Comparison of ENCODE assay signal across 12 cellular contexts in the genomic region with DNA sequence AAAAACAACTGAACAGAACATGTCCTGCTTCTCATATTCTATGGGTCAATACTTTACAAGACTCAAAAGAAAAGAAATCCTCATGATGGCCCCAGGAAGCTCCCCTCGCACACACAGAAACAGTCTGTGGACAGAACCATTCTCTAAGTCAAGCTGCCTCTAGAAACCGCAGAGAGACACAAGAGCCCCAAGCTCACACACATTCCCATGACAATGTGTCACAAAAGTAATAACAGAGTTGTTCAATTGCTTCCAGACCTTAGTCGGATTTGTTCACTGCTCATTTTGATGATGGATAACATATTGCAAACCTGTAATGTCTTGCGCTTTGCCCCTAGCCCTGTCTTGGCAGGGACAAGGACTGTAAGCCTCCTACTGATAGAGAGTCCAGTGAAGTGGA.
DNase-seq lines count a peak whose midpoint lies in the region; ATAC-seq, FAIRE-seq and TF ChIP-seq lines count a peak whose summit lies in the region.
"Had no signal": no experiment of that assay in that cellular context is flagged by ENCODE, and none has a peak within 500 bp of the region (broad histone marks: within the 10 kb centered on the region; RNA-seq: fewer than 3 reads in every experiment).

No MANE protein-coding gene starts in this region.

- no peak overlapping the region for H3K18ac ChIP-seq in H9 (ENCODE audit: insufficient read length, low read depth, low read length)

- no peak overlapping the region for H3K14ac ChIP-seq in H9 (ENCODE audit: insufficient read depth, low read length)

- H3K9ac ChIP-seq in H9 (ENCODE audit: extremely low read depth, insufficient read length, low read length) (no peak overlapping the region), GM12878 (ENCODE audit: control insufficient read depth, insufficient read depth, low read length) (no peak overlapping the region)

- H3K9me3 ChIP-seq in H9 (ENCODE audit: control insufficient read depth, low read depth, low read length) (no peaks in the 10 kb centered on the region), GM12878 (replicated peaks; ENCODE audit: control insufficient read depth, insufficient read depth, low read length) (no peaks in the 10 kb centered on the region), mesodermal cell (ENCODE audit: control insufficient read depth, low read length) (no peaks in the 10 kb centered on the region)
- H3K9me3 ChIP-seq: MG63 had no signal

- no peak overlapping the region for H2BK20ac ChIP-seq in H9 (ENCODE audit: low read depth, low read length, poor library complexity, severe bottlenecking)

- H3K79me1 ChIP-seq in H9 (ENCODE audit: insufficient read depth, low read depth, low read length, poor library complexity, severe bottlenecking) = no peaks in the 10 kb centered on the region

- H3K23me2 ChIP-seq in H9 (ENCODE audit: insufficient read length, low read depth, low read length, poor library complexity, severe bottlenecking) = no peaks in the 10 kb centered on the region

- POLR2A ChIA-PET in GM12878 (lab: Charles Lee) = no interaction called here

- H4K20me1 ChIP-seq in H9 (ENCODE audit: control insufficient read depth, insufficient read depth, insufficient read length) (no peaks in the 10 kb centered on the region), GM12878 (ENCODE audit: control insufficient read depth, insufficient read depth) (no peaks in the 10 kb centered on the region)

- no peak for FAIRE-seq in GM12878 (lab: Jason Lieb, UNC)

- TF ChIP-seq POLR2A in GM12878 (IDR thresholded peaks at IDR 0.05; ENCODE audit: low read depth, low read length) = no peak

- H2BK15ac ChIP-seq in H9 (ENCODE audit: low read depth, low read length) = no peak overlapping the region

- intact Hi-C loops in GM12878 (cut with micrococcal nuclease; ENCODE audit: unreplicated experiment) = no loop called here

- SMC1A ChIA-PET in GM12878 (lab: Charles Lee; ENCODE audit: uncharacterized antibody, unreplicated experiment) = interaction anchor here (0.6 to 1.5 kb wide), 5 partner anchors 8 to 1296 kb away, joined by 3 to 5 read pairs (median 3); no protein-coding TSS in a partner anchor

- no peak overlapping the region for H4K8ac ChIP-seq in H9 (replicated peaks; ENCODE audit: insufficient read length, low read depth, low read length)

- no peaks in the 10 kb centered on the region for H3K27me3 Mint-ChIP-seq in H9 (ENCODE audit: low read depth)

- CTCF ChIA-PET in GM12878 (lab: Yijun Ruan, JAX) = interaction anchor here (0.9 to 2.0 kb wide), 3 partner anchors 21 to 110 kb away, joined by 3 to 13 read pairs (median 7); no protein-coding TSS in a partner anchor

- no peak overlapping the region for H3K4me3 ChIP-seq in GM12878
- no peak overlapping the region for H3K4me3 ChIP-seq in mesodermal cell (ENCODE audit: extremely low read depth, insufficient read depth, low read length, poor library complexity, severe bottlenecking)
- H3K4me3 ChIP-seq: MG63 had no signal

- TF ChIP-seq EP300 in GM12878 (IDR thresholded peaks at IDR 0.05; ENCODE audit: borderline replicate concordance in 1 of 2, control insufficient read depth in 1 of 2, low read depth in 2 of 2, low read length in 2 of 2) = no peak

- H3T11ph ChIP-seq in H9 (ENCODE audit: low read length) = no peak overlapping the region

- H3K4me1 ChIP-seq in H9 (ENCODE audit: insufficient read depth, low read length) (no peaks in the 10 kb centered on the region), GM12878 (ENCODE audit: control insufficient read depth, insufficient read depth, low read length) (no peaks in the 10 kb centered on the region), mesodermal cell (ENCODE audit: control insufficient read depth, insufficient read depth, low read length, poor library complexity, severe bottlenecking) (peaks cover 14% of the 10 kb centered on the region)

- BruUV-seq in GM12878 (replicated peaks; lab: Mats Ljungman, UMichigan) = no TSS peak

- no peak overlapping the region for H2BK120ac ChIP-seq in H9 (ENCODE audit: low read depth, low read length, poor library complexity, severe bottlenecking)

- peaks cover 1% of the 10 kb centered on the region; the same call in 1 of the 2 replicates for H3K79me2 ChIP-seq in H9 (ENCODE audit: insufficient read depth, low read length)
- H3K79me2 ChIP-seq in GM12878 (ENCODE audit: control insufficient read depth, insufficient read depth, low read length) = no peaks in the 10 kb centered on the region

- no peak overlapping the region for H4K5ac ChIP-seq in H9 (ENCODE audit: insufficient read length, low read depth, low read length)

- H3K27ac ChIP-seq in H9 (ENCODE audit: insufficient read length, low read depth, low read length) (no peak overlapping the region), GM12878 (ENCODE audit: control insufficient read depth, insufficient read depth) (no peak overlapping the region), mesodermal cell (ENCODE audit: low read depth, low read length, severe bottlenecking) (peak overlapping the region; percentile 2)

- H3K27me3 ChIP-seq in H9 (ENCODE audit: insufficient read depth, low read length) (no peaks in the 10 kb centered on the region; the same call in 1 of the 2 replicates), GM12878 (replicated peaks in 1 of 2; ENCODE audit: control insufficient read depth in 2 of 2, insufficient read depth in 2 of 2, low read length in 1 of 2) (no peaks in the 10 kb centered on the region)
- H3K27me3 ChIP-seq: MG63 had no signal

- in situ Hi-C loops in GM12878 (cut with MboI) = no loop called here

- H3K36me3 ChIP-seq in GM12878 (ENCODE audit: control insufficient read depth in 2 of 2, insufficient read depth in 2 of 2, low read length in 1 of 2) = no peaks in the 10 kb centered on the region
- peaks cover 46% of the 10 kb centered on the region for H3K36me3 ChIP-seq in mesodermal cell (ENCODE audit: control insufficient read depth, insufficient read depth, low read length)

- no peak overlapping the region for H2BK5ac ChIP-seq in H9 (ENCODE audit: insufficient read length, low read length)

- H3K23ac ChIP-seq in H9 (ENCODE audit: insufficient read length, low read depth, low read length) = no peak overlapping the region

- H2BK12ac ChIP-seq in H9 (ENCODE audit: insufficient read length, low read depth, low read length) = no peak overlapping the region

- no peak overlapping the region for H3K56ac ChIP-seq in H9 (ENCODE audit: insufficient read length, low read depth, low read length)

- no CpG with 5 or more reads among the region's 4 CpGs for WGBS in H9 (ENCODE audit: extremely low coverage, insufficient read length, low lambda C conversion rate)
- WGBS in GM12878 (ENCODE audit: insufficient coverage, insufficient replicate concordance, low lambda C conversion rate, missing lambda C conversion rate) = 67% methylated on average over 4 of the region's 4 CpGs
- WGBS in mesodermal cell (ENCODE audit: insufficient coverage in 2 of 2), 2 experiments = 83 to 100% methylated on average over 2 of the region's 4 CpGs

- H2AFZ ChIP-seq in H9 (ENCODE audit: low read length) (no peak overlapping the region), GM12878 (ENCODE audit: control insufficient read depth, low read depth, low read length) (no peak overlapping the region)

- no peak for TF ChIP-seq CTCF in H9 (conservative IDR thresholded peaks at IDR 0.05)
- no peak for TF ChIP-seq CTCF in GM12878 (IDR thresholded peaks at IDR 0.05 in 2 of 3, conservative IDR thresholded peaks at IDR 0.05 in 1 of 3; ENCODE audit: control insufficient read depth in 2 of 3, extremely low read depth in 1 of 3, insufficient read depth in 1 of 3, low read depth in 3 of 3, low read length in 3 of 3)

- peaks cover 17 to 59% (median 20%) of the 10 kb centered on the region in 3 experiments; a peak in 6 of 7 replicates for H3K36me3 Mint-ChIP-seq in H9 (ENCODE audit: insufficient read depth in 1 of 3, low read depth in 3 of 3)

- no peak overlapping the region for H2AK5ac ChIP-seq in H9 (ENCODE audit: insufficient read length, low read length)

- H3K4me2 ChIP-seq in H9 (ENCODE audit: insufficient read depth, insufficient read length, low read length) (no peak overlapping the region), GM12878 (ENCODE audit: control insufficient read depth, insufficient read depth) (no peak overlapping the region)

- ATAC-seq in GM12878 (peak; percentile 23; the same call in 2 of the 3 replicates), HG03139 (IDR thresholded peaks at IDR 0.05; ENCODE audit: unreplicated experiment) (no peak), GM19328 (IDR thresholded peaks at IDR 0.05; ENCODE audit: unreplicated experiment) (no peak)

- DNase-seq in H9 (no peak), GM12878 (ENCODE audit: low read depth, low spot score) (no peak), stromal cell of bone marrow (ENCODE audit: low read depth) (peak; percentile 76), amygdala (lab: John Stamatoyannopoulos, UW) (no peak), DMS53 treated with DMSO at 0.1 percent for 48 hours (lab: John Stamatoyannopoulos, UW; ENCODE audit: unreplicated experiment) (no peak)
- DNase-seq: Calu3, erythroblast, NCI-H446 treated with DMSO at 0.1 percent for 48 hours had no signal

- RAD21 ChIA-PET in GM12878 (lab: Charles Lee; ENCODE audit: unreplicated experiment) = no interaction called here

- no peak for TF ChIP-seq RAD21 in GM12878 (IDR thresholded peaks at IDR 0.05; ENCODE audit: insufficient read depth, low read depth, low read length)

- H3K4me1 Mint-ChIP-seq in H9 = peaks cover 3 to 4% of the 10 kb centered on the region in 2 experiments; a peak in 3 of 4 replicates

- H3K4ac ChIP-seq in H9 (ENCODE audit: low read depth, low read length) = no peak overlapping the region

- H3K4me3 Mint-ChIP-seq in H9 = peak overlapping the region in 1 of 2 experiments; percentile 31; a peak in 1 of 5 replicates

- peak overlapping the region; percentile 24 to 79 (median 57); a peak in 2 of 7 replicates for H3K27ac Mint-ChIP-seq in H9

- no peak overlapping the region for H4K91ac ChIP-seq in H9 (ENCODE audit: insufficient read length, low read depth, low read length)

- H3K9me3 Mint-ChIP-seq in H9 = no peaks in the 10 kb centered on the region

TF ChIP-seq in GM12878, 131 proteins besides CTCF, POLR2A, EP300 and RAD21 (continues in another document):
- no peak for TF ChIP-seq PAX5 (IDR thresholded peaks at IDR 0.05; ENCODE audit: borderline replicate concordance, low read depth, low read length)
